Comparison of ENCODE assay signal across 20 cellular contexts in genomic region chr3:13638927-13639326, GRCh38.
"Had no signal": no experiment of that assay in that cellular context is flagged by ENCODE, and none has a peak within 500 bp of the region (broad histone marks: within the 10 kb centered on the region; RNA-seq: fewer than 3 reads in every experiment).

No MANE protein-coding gene starts in this region.

- H3K27me3 Mint-ChIP-seq: stimulated activated naive CD8-positive, alpha-beta T cell treated with anti-CD3 and anti-CD28 coated beads, Interleukin-15, Interleukin-2, amounts not matched to agents 100 ng/mL and 50 ng/mL, for 24 hours had no signal

- H3K9me3 Mint-ChIP-seq: activated naive CD4-positive, alpha-beta T cell treated with anti-CD3 and anti-CD28 coated beads, Interleukin-2, amount 50 U/mL, for 72 hours; activated T-cell treated with anti-CD3 and anti-CD28 coated beads, Interleukin-2, amount 50 U/mL, for 72 hours; natural killer cell; stimulated activated naive CD8-positive, alpha-beta T cell treated with anti-CD3 and anti-CD28 coated beads, Interleukin-15, Interleukin-2, amounts not matched to agents 100 ng/mL and 50 ng/mL, for 24 hours had no signal

- H3K9me3 ChIP-seq: adrenal gland, heart right ventricle, tibial nerve had no signal

- H3K36me3 ChIP-seq: adrenal gland had no signal

- ATAC-seq: activated naive CD4-positive, alpha-beta T cell treated with anti-CD3 and anti-CD28 coated beads, Interleukin-2, amount 50 U/mL, for 72 hours; activated T-cell treated with anti-CD3 and anti-CD28 coated beads, Interleukin-2, amount 50 U/mL, for 72 hours had no signal

- H3K4me3 Mint-ChIP-seq: activated T-cell treated with anti-CD3 and anti-CD28 coated beads, Interleukin-2, amount 50 U/mL, for 72 hours; natural killer cell; stimulated activated naive CD8-positive, alpha-beta T cell treated with anti-CD3 and anti-CD28 coated beads, Interleukin-15, Interleukin-2, amounts not matched to agents 100 ng/mL and 50 ng/mL, for 24 hours had no signal

- DNase-seq: activated CD4-positive, alpha-beta T cell treated with anti-CD3 and anti-CD28 coated beads for 1 hour; activated CD8-positive, alpha-beta memory T cell treated with anti-CD3 and anti-CD28 coated beads for 24 hours; activated CD8-positive, alpha-beta memory T cell treated with anti-CD3 and anti-CD28 coated beads, Interleukin-2, amount 50 U/mL, for 48 hours; activated gamma-delta T cell treated with Interleukin-2 at 50 U/mL for 16 hours; activated T-cell treated with anti-CD3 and anti-CD28 coated beads, Interleukin-2, amount 50 U/mL, for 72 hours; adrenal gland; dermis blood vessel endothelial cell; effector memory CD4-positive, alpha-beta T cell; heart right ventricle; kidney glomerular epithelial cell; mesendoderm; natural killer cell; occipital lobe; stimulated activated CD4-positive, alpha-beta T cell treated with anti-CD3 and anti-CD28 coated beads, Interleukin-2, amount 100 ng/mL, for 24 hours; T-helper 2 cell had no signal

- H3K27me3 ChIP-seq: adrenal gland, tibial nerve had no signal

- H3K36me3 Mint-ChIP-seq: activated naive CD4-positive, alpha-beta T cell treated with anti-CD3 and anti-CD28 coated beads, Interleukin-2, amount 50 U/mL, for 72 hours; natural killer cell had no signal

- H3K4me1 Mint-ChIP-seq: natural killer cell had no signal

- H3K4me3 ChIP-seq: adrenal gland, heart right ventricle, tibial nerve had no signal

- H3K4me1 ChIP-seq: adrenal gland had no signal

- H3K27ac ChIP-seq: adrenal gland, heart right ventricle, VCaP had no signal

- H3K27ac Mint-ChIP-seq: activated naive CD4-positive, alpha-beta T cell treated with anti-CD3 and anti-CD28 coated beads, Interleukin-2, amount 50 U/mL, for 72 hours; activated T-cell treated with anti-CD3 and anti-CD28 coated beads, Interleukin-2, amount 50 U/mL, for 72 hours; natural killer cell; progenitor cell of endocrine pancreas; stimulated activated naive CD8-positive, alpha-beta T cell treated with anti-CD3 and anti-CD28 coated beads, Interleukin-15, Interleukin-2, amounts not matched to agents 100 ng/mL and 50 ng/mL, for 24 hours had no signal
